ENCODE assay signal across 8 cellular contexts in the genomic region with DNA sequence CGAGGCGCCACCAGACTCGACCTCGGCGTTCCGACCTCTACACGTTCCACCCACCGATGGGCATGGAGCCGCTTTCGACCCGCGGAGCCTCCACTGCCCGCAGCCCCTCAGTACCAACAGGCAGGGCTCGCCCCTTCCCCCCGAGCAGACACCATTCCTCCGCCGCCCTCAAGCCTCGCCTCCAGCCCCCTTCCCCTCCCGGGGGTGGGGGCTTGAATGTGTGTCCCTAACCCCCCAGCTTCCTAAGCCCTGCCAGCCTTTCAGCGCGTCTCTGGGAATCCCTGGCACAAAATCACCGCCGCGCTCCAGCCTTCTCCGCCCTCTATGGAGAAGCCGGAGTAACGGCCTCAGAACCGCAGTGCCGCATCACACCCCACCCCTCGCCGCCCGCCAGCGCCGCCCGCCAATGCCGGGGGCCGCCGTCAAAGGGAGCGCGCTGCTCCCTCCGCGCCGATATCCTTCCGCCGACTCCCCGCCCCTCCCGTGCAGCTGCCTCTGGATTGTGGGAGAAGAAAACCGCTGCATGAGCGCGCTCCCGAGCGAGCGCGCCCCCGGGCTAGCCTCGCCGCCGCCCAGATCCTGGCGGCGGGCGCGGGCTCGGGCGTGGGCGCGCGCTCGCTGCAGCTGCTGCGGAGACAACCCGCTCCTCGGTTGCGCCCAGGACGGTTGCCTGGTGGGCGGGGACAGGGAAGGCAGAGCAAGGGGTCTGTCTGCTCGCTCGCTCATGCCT. TPM values are rescaled to one million over a fixed set of nuclear protein-coding genes. Genes with fewer than 3 reads are reported as not detected.
DNase-seq lines count a peak whose midpoint lies in the region; ATAC-seq, FAIRE-seq and TF ChIP-seq lines count a peak whose summit lies in the region.

A gene with protein sequence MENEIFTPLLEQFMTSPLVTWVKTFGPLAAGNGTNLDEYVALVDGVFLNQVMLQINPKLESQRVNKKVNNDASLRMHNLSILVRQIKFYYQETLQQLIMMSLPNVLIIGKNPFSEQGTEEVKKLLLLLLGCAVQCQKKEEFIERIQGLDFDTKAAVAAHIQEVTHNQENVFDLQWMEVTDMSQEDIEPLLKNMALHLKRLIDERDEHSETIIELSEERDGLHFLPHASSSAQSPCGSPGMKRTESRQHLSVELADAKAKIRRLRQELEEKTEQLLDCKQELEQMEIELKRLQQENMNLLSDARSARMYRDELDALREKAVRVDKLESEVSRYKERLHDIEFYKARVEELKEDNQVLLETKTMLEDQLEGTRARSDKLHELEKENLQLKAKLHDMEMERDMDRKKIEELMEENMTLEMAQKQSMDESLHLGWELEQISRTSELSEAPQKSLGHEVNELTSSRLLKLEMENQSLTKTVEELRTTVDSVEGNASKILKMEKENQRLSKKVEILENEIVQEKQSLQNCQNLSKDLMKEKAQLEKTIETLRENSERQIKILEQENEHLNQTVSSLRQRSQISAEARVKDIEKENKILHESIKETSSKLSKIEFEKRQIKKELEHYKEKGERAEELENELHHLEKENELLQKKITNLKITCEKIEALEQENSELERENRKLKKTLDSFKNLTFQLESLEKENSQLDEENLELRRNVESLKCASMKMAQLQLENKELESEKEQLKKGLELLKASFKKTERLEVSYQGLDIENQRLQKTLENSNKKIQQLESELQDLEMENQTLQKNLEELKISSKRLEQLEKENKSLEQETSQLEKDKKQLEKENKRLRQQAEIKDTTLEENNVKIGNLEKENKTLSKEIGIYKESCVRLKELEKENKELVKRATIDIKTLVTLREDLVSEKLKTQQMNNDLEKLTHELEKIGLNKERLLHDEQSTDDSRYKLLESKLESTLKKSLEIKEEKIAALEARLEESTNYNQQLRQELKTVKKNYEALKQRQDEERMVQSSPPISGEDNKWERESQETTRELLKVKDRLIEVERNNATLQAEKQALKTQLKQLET (N-terminal part only) (minus strand): TSS at position 343 of the 730 bp plus-strand sequence. CDS start 777 bp downstream, outside the sequence.

- FAIRE-seq in pancreas (lab: Jason Lieb, UNC): no peak

- no peaks in the 10 kb centered on the region for H3K36me3 ChIP-seq in pancreas
- H3K36me3 ChIP-seq in thyroid gland: no peaks in the 10 kb centered on the region

- peak within 1 kb of the TSS; percentile 91 for H3K4me3 Mint-ChIP-seq in activated naive CD8-positive, alpha-beta T cell treated with anti-CD3 and anti-CD28 coated beads, Interleukin-2, amount 10 ng/mL, durations not matched to agents 7 days and 5 days

- H3K27ac ChIP-seq in pancreas (peak within 1 kb of the TSS; percentile 5 to 85 (median 64)), thyroid gland (peak within 1 kb of the TSS; percentile 62 to 81 (median 76))

- peak within 1 kb of the TSS; percentile 83 for H3K27ac Mint-ChIP-seq in activated naive CD8-positive, alpha-beta T cell treated with anti-CD3 and anti-CD28 coated beads, Interleukin-2, amount 10 ng/mL, durations not matched to agents 7 days and 5 days

- DNase-seq in GM12865 (ENCODE audit: low read depth) (peak; percentile 99), NCI-H1105 treated with DMSO at 0.1 percent for 48 hours (lab: John Stamatoyannopoulos, UW) (peak; percentile 92), SKM-1 treated with dmso at 0.1 percent for 144 hours (lab: John Stamatoyannopoulos, UW; ENCODE audit: unreplicated experiment) (peak; percentile 92), Right ventricle myocardium superior (peak; percentile 97), pancreas (peak; percentile 95 to 97 (median 96)), thyroid gland (peak; percentile 92 to 94)
- peak; percentile 90 for DNase-seq in activated naive CD8-positive, alpha-beta T cell treated with anti-CD3 and anti-CD28 coated beads, Interleukin-2, amount 10 ng/mL, durations not matched to agents 7 days and 5 days

- intact Hi-C loops in Right ventricle myocardium superior (cut with DNase I) (no loop called here), pancreas (cut with DNase I) (no loop called here), thyroid gland (cut with DNase I) (loop anchor here (10.0 kb wide), 1 partner anchor 145 kb away; no protein-coding TSS in a partner anchor)

- H3K4me3 ChIP-seq in GM12865 (ENCODE audit: low read depth, low read length) (peak within 1 kb of the TSS; percentile 69), pancreas (peak within 1 kb of the TSS; percentile 53 to 77 (median 65)), thyroid gland (replicated peaks in 1 of 3) (peak within 1 kb of the TSS; percentile 65 to 86 (median 72))

- H3K4me1 Mint-ChIP-seq in activated naive CD8-positive, alpha-beta T cell treated with anti-CD3 and anti-CD28 coated beads, Interleukin-2, amount 10 ng/mL, durations not matched to agents 7 days and 5 days: peaks cover 22% of the 10 kb centered on the region

- H3K4me1 ChIP-seq in pancreas (peaks cover 0 to 17% (median 4%) of the 10 kb centered on the region in 3 donors), thyroid gland (peaks cover 5 to 6% of the 10 kb centered on the region in 2 donors)

- 0% methylated on average over 73 to 76 of the region's 76 CpGs for WGBS in pancreas, 2 donors
- WGBS in thyroid gland, 2 donors: 0 to 1% methylated on average over 14 to 20 of the region's 76 CpGs

- no peaks in the 10 kb centered on the region for H3K36me3 Mint-ChIP-seq in activated naive CD8-positive, alpha-beta T cell treated with anti-CD3 and anti-CD28 coated beads, Interleukin-2, amount 10 ng/mL, durations not matched to agents 7 days and 5 days

- H3K9me3 ChIP-seq in pancreas (no peaks in the 10 kb centered on the region), thyroid gland (no peaks in the 10 kb centered on the region)

- no peaks in the 10 kb centered on the region for H3K27me3 ChIP-seq in pancreas
- no peaks in the 10 kb centered on the region for H3K27me3 ChIP-seq in thyroid gland

- peak in 1 of 2 donors; percentile 73 for TF ChIP-seq POLR2A in thyroid gland (IDR thresholded peaks at IDR 0.05)

- peaks cover 9% of the 10 kb centered on the region for H3K27me3 Mint-ChIP-seq in activated naive CD8-positive, alpha-beta T cell treated with anti-CD3 and anti-CD28 coated beads, Interleukin-2, amount 10 ng/mL, durations not matched to agents 7 days and 5 days

- ATAC-seq in HG02642 (IDR thresholded peaks at IDR 0.05; ENCODE audit: poor library complexity, unreplicated experiment) (peak; percentile 84), Right ventricle myocardium superior (ENCODE audit: poor library complexity) (peak; percentile 98), pancreas (peak; percentile 94 to 98 (median 96))
- peak; percentile 90 for ATAC-seq in activated naive CD8-positive, alpha-beta T cell treated with anti-CD3 and anti-CD28 coated beads, Interleukin-2, amount 10 ng/mL, durations not matched to agents 7 days and 5 days (ENCODE audit: low read depth)

- TF ChIP-seq CTCF in GM12865 (IDR thresholded peaks at IDR 0.05; ENCODE audit: insufficient read depth, low read depth, low read length, missing control alignments): no peak
- TF ChIP-seq CTCF in pancreas (IDR thresholded peaks at IDR 0.05): no peak
- TF ChIP-seq CTCF in thyroid gland (IDR thresholded peaks at IDR 0.05): peak in 3 of 6 experiments; percentile 16 to 38 (median 31)

- POLR2A ChIA-PET in activated naive CD8-positive, alpha-beta T cell treated with anti-CD3 and anti-CD28 coated beads, Interleukin-2, amount 10 ng/mL, durations not matched to agents 7 days and 5 days (lab: Charles Lee): interaction anchor here (0.6 to 1.3 kb wide), 4 partner anchors 133 to 198 kb away, joined by 3 read pairs; no protein-coding TSS in a partner anchor

- no peaks in the 10 kb centered on the region for H3K9me3 Mint-ChIP-seq in activated naive CD8-positive, alpha-beta T cell treated with anti-CD3 and anti-CD28 coated beads, Interleukin-2, amount 10 ng/mL, durations not matched to agents 7 days and 5 days

RNA-seq across cellular contexts. Expression of the gene that starts here (rescaled TPM):
- 10 to 100 TPM; 19.5 to 20.3 TPM for total RNA-seq in activated naive CD8-positive, alpha-beta T cell treated with anti-CD3 and anti-CD28 coated beads, Interleukin-2, amount 10 ng/mL, durations not matched to agents 7 days and 5 days
- total RNA-seq in Right ventricle myocardium superior (19.4 TPM), pancreas (10 to 100 TPM; 12.7 to 30.1 (median 19.9) TPM), thyroid gland (10 to 100 TPM; 35.9 to 51.5 (median 42.5) TPM)
- polyA plus RNA-seq in pancreas: 10 to 100 TPM; 10.2 to 21.1 TPM

Comparison
In these comparisons a context has a peak if more than half of its experiments do, and no peak if none do; other contexts are left out.
1. Peak in every context shown above with its lines: DNase-seq, ATAC-seq, H3K4me3 ChIP-seq and H3K27ac ChIP-seq.